ENCODE assay signal across 24 cellular contexts in the genomic region with DNA sequence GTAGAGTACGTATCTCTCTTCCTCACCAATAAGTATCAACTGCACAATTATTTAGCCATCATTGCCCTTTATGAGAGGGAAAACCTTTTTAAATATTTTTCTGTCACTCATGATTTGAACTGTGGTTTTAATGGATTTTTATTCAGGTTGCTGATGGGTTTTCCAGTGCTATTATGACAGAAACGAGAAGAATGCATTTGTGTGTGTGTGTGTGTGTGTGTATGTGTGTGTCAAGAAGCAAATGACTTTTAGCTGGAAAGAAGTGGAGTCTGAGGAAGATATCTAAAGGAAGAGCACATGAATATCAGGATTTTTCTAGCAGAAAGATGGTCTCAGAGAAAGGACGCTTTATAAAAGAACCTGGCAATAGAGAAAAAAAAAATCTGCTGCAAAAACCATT.
"Had no signal": no experiment of that assay in that cellular context is flagged by ENCODE, and none has a peak within 500 bp of the region (broad histone marks: within the 10 kb centered on the region; RNA-seq: fewer than 3 reads in every experiment).

No MANE protein-coding gene starts in this region.

- DNase-seq: effector CD8-positive, alpha-beta T cell; effector memory CD8-positive, alpha-beta T cell; endodermal cell; erythroblast; esophagus squamous epithelium; foreskin fibroblast; foreskin melanocyte; gastrocnemius medialis; glutamatergic neuron; heart right ventricle; hippocampal formation; left cardiac atrium; left lung; left ventricle myocardium superior; lower lobe of right lung; mesenchymal stem cell; mucosa of descending colon had no signal

- H3K36me3 ChIP-seq: esophagus squamous epithelium, gastrocnemius medialis, heart right ventricle, left lung, lower lobe of right lung had no signal

- H3K27ac ChIP-seq: coronary artery, epithelial cell of prostate, esophagus squamous epithelium, gastrocnemius medialis, heart right ventricle, lower lobe of right lung had no signal

- H3K9me3 ChIP-seq: esophagus squamous epithelium, gastrocnemius medialis, heart right ventricle, lower lobe of right lung had no signal

- H3K4me3 ChIP-seq: coronary artery, esophagus squamous epithelium, gastrocnemius medialis, heart right ventricle, left lung, lower lobe of right lung, mucosa of descending colon had no signal

- FAIRE-seq: colon, endometrium, islet of Langerhans, keratinocyte had no signal

- ATAC-seq: effector memory CD8-positive, alpha-beta T cell; esophagus mucosa; gastrocnemius medialis; left cardiac atrium; left lung; left ventricle myocardium superior; lower lobe of right lung; mucosa of descending colon had no signal

- H3K27me3 ChIP-seq: esophagus squamous epithelium, gastrocnemius medialis, heart right ventricle, left lung had no signal

- H3K4me1 ChIP-seq: esophagus squamous epithelium, gastrocnemius medialis, lower lobe of right lung had no signal
